ENCODE assay signal across 8 cellular contexts in genomic region chr9:4762108-4762888, GRCh38. TPM values are rescaled to one million over a fixed set of nuclear protein-coding genes. Genes with fewer than 3 reads are reported as not detected.
A peak's percentile ranks its signal among the peaks of the same experiment; 100 is the strongest.
DNase-seq lines count a peak whose midpoint lies in the region; ATAC-seq and TF ChIP-seq lines count a peak whose summit lies in the region.

No MANE protein-coding gene starts in this region.

- H3K27me3 Mint-ChIP-seq in Calu3 (ENCODE audit: unreplicated experiment) = no peaks in the 10 kb centered on the region
- H3K27me3 Mint-ChIP-seq in activated T-cell treated with anti-CD3 and anti-CD28 coated beads, Interleukin-2, amount 50 U/mL, for 72 hours (ENCODE audit: low read depth) = peaks cover 16% of the 10 kb centered on the region
- peaks cover 4% of the 10 kb centered on the region for H3K27me3 Mint-ChIP-seq in stimulated activated naive CD8-positive, alpha-beta T cell treated with anti-CD3 and anti-CD28 coated beads, Interleukin-15, Interleukin-2, amounts not matched to agents 100 ng/mL and 50 ng/mL, for 24 hours

- H3K79me2 ChIP-seq in neural cell (replicated peaks; ENCODE audit: insufficient read depth, low read length) = no peaks in the 10 kb centered on the region

- no peak overlapping the region for H3K27ac ChIP-seq in neural cell (ENCODE audit: low read length)

- DNase-seq in Calu3 (peak; percentile 71), HT1080 (ENCODE audit: low read depth) (peak; percentile 64), OCI-M1 (lab: John Stamatoyannopoulos, UW) (peak; percentile 100), fibroblast of pulmonary artery (ENCODE audit: low read depth) (peak; percentile 87)
- DNase-seq in activated T-cell treated with anti-CD3 and anti-CD28 coated beads, Interleukin-2, amount 50 U/mL, for 72 hours = peak; percentile 80 to 81

- no peaks in the 10 kb centered on the region for H3K36me3 ChIP-seq in neural cell (ENCODE audit: insufficient read depth, low read length)

- no peaks in the 10 kb centered on the region for H3K9me3 Mint-ChIP-seq in Calu3 (ENCODE audit: low read depth, unreplicated experiment)
- no peaks in the 10 kb centered on the region for H3K9me3 Mint-ChIP-seq in activated T-cell treated with anti-CD3 and anti-CD28 coated beads, Interleukin-2, amount 50 U/mL, for 72 hours
- no peaks in the 10 kb centered on the region for H3K9me3 Mint-ChIP-seq in stimulated activated naive CD8-positive, alpha-beta T cell treated with anti-CD3 and anti-CD28 coated beads, Interleukin-15, Interleukin-2, amounts not matched to agents 100 ng/mL and 50 ng/mL, for 24 hours

- TF ChIP-seq EP300 in neural cell (conservative IDR thresholded peaks at IDR 0.05; ENCODE audit: poor library complexity, severe bottlenecking) = peak; percentile 20

- H3K27ac Mint-ChIP-seq in Calu3 (ENCODE audit: unreplicated experiment) = no peak overlapping the region
- peak overlapping the region; percentile 64 for H3K27ac Mint-ChIP-seq in activated T-cell treated with anti-CD3 and anti-CD28 coated beads, Interleukin-2, amount 50 U/mL, for 72 hours
- peak overlapping the region; percentile 21 for H3K27ac Mint-ChIP-seq in stimulated activated naive CD8-positive, alpha-beta T cell treated with anti-CD3 and anti-CD28 coated beads, Interleukin-15, Interleukin-2, amounts not matched to agents 100 ng/mL and 50 ng/mL, for 24 hours

- intact Hi-C loops in Calu3 (cut with micrococcal nuclease; ENCODE audit: unreplicated experiment) = loop anchor here (1.0 to 10.0 kb wide), 3 partner anchors 73 to 227 kb away; no protein-coding TSS in a partner anchor

- no peaks in the 10 kb centered on the region for H3K36me3 Mint-ChIP-seq in Calu3 (ENCODE audit: insufficient read depth, unreplicated experiment)
- H3K36me3 Mint-ChIP-seq in activated T-cell treated with anti-CD3 and anti-CD28 coated beads, Interleukin-2, amount 50 U/mL, for 72 hours (ENCODE audit: insufficient read depth in 2 of 2) = no peaks in the 10 kb centered on the region
- H3K36me3 Mint-ChIP-seq in stimulated activated naive CD8-positive, alpha-beta T cell treated with anti-CD3 and anti-CD28 coated beads, Interleukin-15, Interleukin-2, amounts not matched to agents 100 ng/mL and 50 ng/mL, for 24 hours (ENCODE audit: low read depth) = no peaks in the 10 kb centered on the region

- H3K4me2 ChIP-seq in neural cell (ENCODE audit: low read length) = no peak overlapping the region

- peak; percentile 83 for ATAC-seq in GM21367 (IDR thresholded peaks at IDR 0.05; ENCODE audit: unreplicated experiment)
- peak; percentile 82 to 85 for ATAC-seq in activated T-cell treated with anti-CD3 and anti-CD28 coated beads, Interleukin-2, amount 50 U/mL, for 72 hours (replicated peaks in 1 of 2)

- no peaks in the 10 kb centered on the region for H3F3A ChIP-seq in neural cell (ENCODE audit: insufficient read depth, low read length, poor library complexity, severe bottlenecking)

- TF ChIP-seq CTCF in Calu3 (IDR thresholded peaks at IDR 0.05; ENCODE audit: unreplicated experiment) = peak; percentile 53
- peak; percentile 75 for TF ChIP-seq CTCF in fibroblast of pulmonary artery (IDR thresholded peaks at IDR 0.05; ENCODE audit: low read length, missing control alignments)
- TF ChIP-seq CTCF in neural cell (IDR thresholded peaks at IDR 0.05; ENCODE audit: poor library complexity, severe bottlenecking) = peak; percentile 96

- H4K20me1 ChIP-seq in neural cell (ENCODE audit: insufficient read depth) = no peaks in the 10 kb centered on the region

- CTCF ChIA-PET in Calu3 (lab: Charles Lee) = interaction anchor here (1.4 kb wide), 1 partner anchor 71 kb away, joined by 5 read pairs; no protein-coding TSS in a partner anchor

- no TSS peak for BruUV-seq in Calu3 (replicated peaks; lab: Mats Ljungman, UMichigan)

- peak; percentile 94 for TF ChIP-seq RAD21 in neural cell (conservative IDR thresholded peaks at IDR 0.05)

- no peaks in the 10 kb centered on the region for H3K27me3 ChIP-seq in neural cell (ENCODE audit: insufficient read depth, low read depth, low read length)

- no peaks in the 10 kb centered on the region for H3K9me3 ChIP-seq in neural cell (ENCODE audit: low read length)

- H3K9me2 ChIP-seq in neural cell (ENCODE audit: insufficient read depth, low read length) = no peaks in the 10 kb centered on the region

- H3K4me3 Mint-ChIP-seq in Calu3 (ENCODE audit: low read depth, unreplicated experiment) = peak overlapping the region; percentile 52
- H3K4me3 Mint-ChIP-seq in activated T-cell treated with anti-CD3 and anti-CD28 coated beads, Interleukin-2, amount 50 U/mL, for 72 hours = peak overlapping the region; percentile 69 to 83
- peak overlapping the region; percentile 59 for H3K4me3 Mint-ChIP-seq in stimulated activated naive CD8-positive, alpha-beta T cell treated with anti-CD3 and anti-CD28 coated beads, Interleukin-15, Interleukin-2, amounts not matched to agents 100 ng/mL and 50 ng/mL, for 24 hours

- H3K4me3 ChIP-seq in fibroblast of pulmonary artery (replicated peaks; ENCODE audit: low read depth, low read length) (no peak overlapping the region), neural cell (ENCODE audit: low read length) (no peak overlapping the region)

- no peak overlapping the region for H3K9ac ChIP-seq in neural cell (ENCODE audit: low read length)

- no peaks in the 10 kb centered on the region for H3K4me1 Mint-ChIP-seq in Calu3 (ENCODE audit: low read depth, unreplicated experiment)
- peaks cover 11% of the 10 kb centered on the region for H3K4me1 Mint-ChIP-seq in activated T-cell treated with anti-CD3 and anti-CD28 coated beads, Interleukin-2, amount 50 U/mL, for 72 hours (ENCODE audit: low read depth)
- peaks cover 22% of the 10 kb centered on the region for H3K4me1 Mint-ChIP-seq in stimulated activated naive CD8-positive, alpha-beta T cell treated with anti-CD3 and anti-CD28 coated beads, Interleukin-15, Interleukin-2, amounts not matched to agents 100 ng/mL and 50 ng/mL, for 24 hours (ENCODE audit: low read depth)

- H2AFZ ChIP-seq in neural cell (ENCODE audit: low read depth, low read length) = no peak overlapping the region

TF ChIP-seq in neural cell, 6 proteins besides CTCF, POLR2A, EP300 and RAD21:
- TF ChIP-seq SMC3 (conservative IDR thresholded peaks at IDR 0.05; ENCODE audit: poor library complexity) (peak; percentile 89), EZH2 (IDR thresholded peaks at IDR 0.05; ENCODE audit: borderline replicate concordance, insufficient read depth, low read length, poor library complexity, severe bottlenecking) (no peak)

RNA-seq across cellular contexts. Expression of gene AK3, which starts 21.3 kb away (rescaled TPM):
- 21.5 and 24.0 TPM in 2 replicates for total RNA-seq in Calu3 (2022)
- 55.9 and 88.8 TPM in 2 replicates for total RNA-seq in HT1080 (2014; rRNA removed; shearing (Covaris generic))
- polyA plus RNA-seq in HT1080 (2015; cell fraction: cytosol; rRNA removed) = 39.9 and 50.4 TPM in 2 replicates
- 24.0 and 24.3 TPM in 2 replicates for polyA plus RNA-seq in HT1080 (2015; cell fraction: nucleus; rRNA removed)
- 10 to 100 TPM; 36.9 to 37.1 TPM for total RNA-seq in activated T-cell treated with anti-CD3 and anti-CD28 coated beads, Interleukin-2, amount 50 U/mL, for 72 hours
- 65.9 and 73.7 TPM in 2 replicates for polyA plus RNA-seq in neural cell
- polyA minus RNA-seq in neural cell = 37.0 and 37.5 TPM in 2 replicates

RNA-seq across cellular contexts. Expression of gene RCL1, which starts 30.4 kb away (rescaled TPM):
- 20.7 and 21.3 TPM in 2 replicates for total RNA-seq in Calu3 (2022)
- total RNA-seq in HT1080 (2014; rRNA removed; shearing (Covaris generic)) = 31.6 and 34.7 TPM in 2 replicates
- polyA plus RNA-seq in HT1080 (2015; cell fraction: cytosol; rRNA removed) = 34.6 and 44.2 TPM in 2 replicates
- polyA plus RNA-seq in HT1080 (2015; cell fraction: nucleus; rRNA removed) = 39.5 and 44.6 TPM in 2 replicates
- total RNA-seq in activated T-cell treated with anti-CD3 and anti-CD28 coated beads, Interleukin-2, amount 50 U/mL, for 72 hours = 10 to 100 TPM; 29.7 to 38.8 TPM
- polyA plus RNA-seq in neural cell = 4.2 and 7.5 TPM in 2 replicates
- polyA minus RNA-seq in neural cell = 10.9 and 13.6 TPM in 2 replicates
